ENCODE assay signal across 29 cellular contexts in the genomic region with DNA sequence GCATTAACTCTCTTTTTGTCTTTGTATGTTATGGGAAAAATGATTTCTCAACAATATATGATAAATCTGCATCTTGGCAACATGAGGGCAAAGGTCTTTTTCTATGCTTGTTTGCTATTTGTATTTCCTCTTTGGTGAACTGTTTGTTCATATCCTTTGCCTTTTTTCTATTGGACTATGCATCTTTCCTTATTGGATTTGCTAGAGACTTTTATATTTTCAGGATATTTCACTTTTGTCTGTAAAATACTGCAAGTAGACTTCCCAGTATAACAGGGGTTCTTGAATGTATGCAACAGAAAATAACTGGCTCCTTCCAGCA.
A peak's percentile ranks its signal among the peaks of the same experiment; 100 is the strongest.
DNase-seq lines count a peak whose midpoint lies in the region; TF ChIP-seq lines count a peak whose summit lies in the region.
"Had no signal": no experiment of that assay in that cellular context is flagged by ENCODE, and none has a peak within 500 bp of the region (broad histone marks: within the 10 kb centered on the region; RNA-seq: fewer than 3 reads in every experiment).

No MANE protein-coding gene starts in this region.

- no peaks in the 10 kb centered on the region for H3K36me3 Mint-ChIP-seq in CD4-positive, alpha-beta memory T cell
- H3K36me3 Mint-ChIP-seq: activated naive CD8-positive, alpha-beta T cell treated with anti-CD3 and anti-CD28 coated beads for 36 hours had no signal

- H4K20me1 ChIP-seq in KMS-11 (ENCODE audit: insufficient read depth) = no peaks in the 10 kb centered on the region

- no peak overlapping the region for H3K27ac ChIP-seq in CD4-positive, alpha-beta memory T cell (ENCODE audit: low read depth, low read length)
- no peak overlapping the region for H3K27ac ChIP-seq in KMS-11
- H3K27ac ChIP-seq in colonic mucosa = peak overlapping the region; percentile 34
- H3K27ac ChIP-seq in parathyroid adenoma = peak overlapping the region; percentile 74
- no peak overlapping the region for H3K27ac ChIP-seq in WERI-Rb-1
- H3K27ac ChIP-seq: breast epithelium, right lobe of liver, tibial nerve, VCaP had no signal

- no peaks in the 10 kb centered on the region for H3K9me3 ChIP-seq in CD4-positive, alpha-beta memory T cell (ENCODE audit: control insufficient read depth in 1 of 2, low read length in 2 of 2)
- no peaks in the 10 kb centered on the region for H3K9me3 ChIP-seq in colonic mucosa
- H3K9me3 ChIP-seq in parathyroid adenoma (ENCODE audit: control insufficient read depth, low read length) = no peaks in the 10 kb centered on the region
- no peaks in the 10 kb centered on the region for H3K9me3 ChIP-seq in WERI-Rb-1 (ENCODE audit: severe bottlenecking)
- H3K9me3 ChIP-seq: breast epithelium, right lobe of liver, tibial nerve had no signal

- H3K79me2 ChIP-seq in KMS-11 (ENCODE audit: insufficient read depth, low read depth) (no peaks in the 10 kb centered on the region), parathyroid adenoma (no peaks in the 10 kb centered on the region)

- H3K9ac ChIP-seq in KMS-11 (no peak overlapping the region), colonic mucosa (ENCODE audit: low read depth in 2 of 2, low read length in 2 of 2) (no peak overlapping the region), parathyroid adenoma (no peak overlapping the region)

- DNase-seq in CD4-positive, alpha-beta memory T cell = no peak
- DNase-seq in colonic mucosa (no peak), iPS-NIHi11 (ENCODE audit: low spot score) (no peak), hepatic stellate cell (ENCODE audit: low spot score) (no peak), WERI-Rb-1 (no peak)
- DNase-seq: activated CD4-positive, alpha-beta T cell treated with anti-CD3 and anti-CD28 coated beads for 48 hours; activated gamma-delta T cell; activated naive CD8-positive, alpha-beta T cell treated with anti-CD3 and anti-CD28 coated beads for 36 hours; activated T-cell treated with anti-CD3 and anti-CD28 coated beads, Interleukin-2, amount 50 U/mL, for 1 hour; AML-193; anterior cingulate cortex; CD4-positive, alpha-beta T cell; DMS 273 treated with DMSO at 0.1 percent for 48 hours; effector CD4-positive, alpha-beta T cell; hippocampal formation; MM.1S; NCI-H1930; NCI-H524 treated with DMSO at 0.1 percent for 48 hours; right lobe of liver; SHP77 treated with DMSO at 0.1 percent for 48 hours; stimulated activated CD4-positive, alpha-beta T cell treated with anti-CD3 and anti-CD28 coated beads, Interleukin-4, amount 100 ng/mL, for 1 hour; T-helper 9 cell had no signal

- H3K4me1 Mint-ChIP-seq in CD4-positive, alpha-beta memory T cell = peaks cover 19 to 51% (median 39%) of the 10 kb centered on the region in 4 donors

- CTCF ChIA-PET in CD4-positive, alpha-beta memory T cell (lab: Charles Lee; ENCODE audit: partially characterized antibody) = interaction anchor here (1.4 to 1.6 kb wide), 2 partner anchors 16 to 18 kb away, joined by 3 to 5 read pairs; no protein-coding TSS in a partner anchor

- peak overlapping the region in 4 of 7 donors; percentile 3 to 36 (median 12) for H3K27ac Mint-ChIP-seq in CD4-positive, alpha-beta memory T cell
- H3K27ac Mint-ChIP-seq: CD4-positive, alpha-beta T cell; progenitor cell of endocrine pancreas had no signal

- H3K4me1 ChIP-seq in CD4-positive, alpha-beta memory T cell (ENCODE audit: insufficient read depth, low read length) = peaks cover 16% of the 10 kb centered on the region
- peaks cover 20% of the 10 kb centered on the region for H3K4me1 ChIP-seq in KMS-11 (ENCODE audit: low read depth, poor library complexity, severe bottlenecking)
- peaks cover 4% of the 10 kb centered on the region for H3K4me1 ChIP-seq in colonic mucosa
- peaks cover 37% of the 10 kb centered on the region for H3K4me1 ChIP-seq in parathyroid adenoma
- H3K4me1 ChIP-seq: breast epithelium, right lobe of liver had no signal

- H3K36me3 ChIP-seq in CD4-positive, alpha-beta memory T cell (ENCODE audit: insufficient read depth, low read length) = no peaks in the 10 kb centered on the region
- H3K36me3 ChIP-seq in KMS-11 (ENCODE audit: insufficient read depth) (no peaks in the 10 kb centered on the region), colonic mucosa (no peaks in the 10 kb centered on the region), parathyroid adenoma (ENCODE audit: control insufficient read depth, insufficient read depth, low read length) (no peaks in the 10 kb centered on the region), WERI-Rb-1 (no peaks in the 10 kb centered on the region)
- H3K36me3 ChIP-seq: breast epithelium, right lobe of liver, tibial nerve had no signal

- peak overlapping the region in 2 of 8 donors; percentile 2 to 7 for H3K4me3 Mint-ChIP-seq in CD4-positive, alpha-beta memory T cell
- H3K4me3 Mint-ChIP-seq: activated naive CD8-positive, alpha-beta T cell treated with anti-CD3 and anti-CD28 coated beads for 36 hours; CD4-positive, alpha-beta T cell had no signal

- peaks cover 0 to 2% (median 0%) of the 10 kb centered on the region in 8 donors for H3K9me3 Mint-ChIP-seq in CD4-positive, alpha-beta memory T cell
- H3K9me3 Mint-ChIP-seq: activated naive CD8-positive, alpha-beta T cell treated with anti-CD3 and anti-CD28 coated beads for 36 hours; CD4-positive, alpha-beta T cell had no signal

- no peak for TF ChIP-seq CTCF in KMS-11 (conservative IDR thresholded peaks at IDR 0.05; ENCODE audit: low read depth, low read length)
- no peak for TF ChIP-seq CTCF in colonic mucosa (IDR thresholded peaks at IDR 0.05)
- no peak for TF ChIP-seq CTCF in parathyroid adenoma (IDR thresholded peaks at IDR 0.05)
- TF ChIP-seq CTCF in WERI-Rb-1 (IDR thresholded peaks at IDR 0.05; ENCODE audit: low read depth, low read length) = no peak

- intact Hi-C loops in CD4-positive, alpha-beta memory T cell (cut with micrococcal nuclease) = no loop called here
- intact Hi-C loops in colonic mucosa (cut with DNase I) = no loop called here

- no peaks in the 10 kb centered on the region for H3K27me3 ChIP-seq in CD4-positive, alpha-beta memory T cell (ENCODE audit: insufficient read depth, low read length)
- H3K27me3 ChIP-seq in KMS-11 (ENCODE audit: insufficient read depth, low read depth) (no peaks in the 10 kb centered on the region), colonic mucosa (no peaks in the 10 kb centered on the region), parathyroid adenoma (ENCODE audit: control insufficient read depth, insufficient read depth, low read length) (no peaks in the 10 kb centered on the region), WERI-Rb-1 (ENCODE audit: insufficient read depth, low read depth, severe bottlenecking) (no peaks in the 10 kb centered on the region)
- H3K27me3 ChIP-seq: breast epithelium, right lobe of liver, tibial nerve had no signal

- H3K4me2 ChIP-seq in KMS-11 (peak overlapping the region; percentile 19; the same call in 1 of the 2 replicates), parathyroid adenoma (ENCODE audit: low read length) (peak overlapping the region; percentile 25)

- POLR2A ChIA-PET in CD4-positive, alpha-beta memory T cell (lab: Charles Lee; ENCODE audit: partially characterized antibody) = interaction anchor here (1.1 to 1.3 kb wide), 2 partner anchors 41 to 69 kb away, joined by 3 to 6 read pairs; partner anchors contain the start of gene SSBP2

- peaks cover 2% of the 10 kb centered on the region in 2 donors for H3K27me3 Mint-ChIP-seq in CD4-positive, alpha-beta memory T cell
- H3K27me3 Mint-ChIP-seq: activated naive CD8-positive, alpha-beta T cell treated with anti-CD3 and anti-CD28 coated beads for 36 hours; CD4-positive, alpha-beta T cell; progenitor cell of endocrine pancreas had no signal

- no peak overlapping the region for H2AFZ ChIP-seq in KMS-11 (ENCODE audit: low read depth)
- H2AFZ ChIP-seq in parathyroid adenoma = peak overlapping the region; percentile 67

- H3K4me3 ChIP-seq in CD4-positive, alpha-beta memory T cell (ENCODE audit: low read length in 2 of 2) = no peak overlapping the region
- H3K4me3 ChIP-seq in KMS-11 (IDR thresholded peaks at IDR 0.05; ENCODE audit: insufficient read depth, low read depth, low read length) = no peak overlapping the region
- H3K4me3 ChIP-seq in colonic mucosa = no peak overlapping the region
- H3K4me3 ChIP-seq in parathyroid adenoma (ENCODE audit: low read depth, low read length) = no peak overlapping the region
- no peak overlapping the region for H3K4me3 ChIP-seq in WERI-Rb-1 (ENCODE audit: low read depth, low read length)
- H3K4me3 ChIP-seq: breast epithelium, GM12878, right lobe of liver, tibial nerve had no signal

Comparison
In these comparisons a context has a peak if more than half of its experiments do, and no peak if none do; other contexts are left out.
1. H3K27ac ChIP-seq: peak in colonic mucosa (single experiment) and parathyroid adenoma (single experiment); none in CD4-positive, alpha-beta memory T cell (single experiment), KMS-11 (single experiment) and WERI-Rb-1 (single experiment).